In the genomic region with DNA sequence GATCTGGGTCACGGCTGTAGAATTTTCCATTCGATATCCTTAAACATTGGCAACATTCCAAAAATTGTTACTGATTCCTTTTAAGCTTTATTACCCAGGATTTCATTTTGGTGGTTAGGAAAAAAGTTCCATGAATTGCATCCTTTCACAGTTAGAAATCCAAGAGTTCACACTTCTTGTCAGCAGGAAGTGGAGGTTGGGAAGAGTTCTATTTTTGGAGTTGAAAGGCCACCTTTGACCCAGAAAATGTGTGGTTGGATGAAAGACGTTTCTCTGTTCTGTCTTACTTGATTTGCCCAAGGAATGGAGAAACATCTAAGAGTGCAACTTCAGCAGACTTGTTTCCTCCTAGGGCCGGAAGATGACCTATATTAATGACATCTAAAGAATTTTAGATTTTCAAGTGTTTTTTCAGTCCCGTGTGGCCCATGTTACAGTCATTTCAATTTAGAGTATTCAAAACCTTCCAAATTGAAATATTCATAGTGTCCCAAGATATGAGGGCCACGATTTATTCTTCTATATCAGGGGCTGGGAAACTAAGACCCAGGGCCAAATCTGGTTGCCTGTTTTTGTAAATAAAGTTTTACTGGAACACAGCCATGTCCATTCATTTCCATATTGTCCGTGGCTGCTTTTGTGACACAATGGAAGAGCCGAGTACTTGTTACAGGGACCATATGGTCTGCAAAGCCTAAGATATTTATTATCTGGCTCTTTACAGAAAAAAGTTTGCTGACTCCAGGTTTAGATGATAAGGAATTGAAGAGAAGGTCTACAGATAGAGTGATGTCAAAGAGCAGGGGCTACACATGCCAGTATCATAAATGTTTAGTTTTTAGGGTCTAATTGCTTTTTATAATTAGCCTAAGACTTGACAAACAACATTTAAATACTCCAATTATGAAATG, we compare ENCODE assay signal across 14 cellular contexts. TPM values are rescaled to one million over a fixed set of nuclear protein-coding genes. Genes with fewer than 3 reads are reported as not detected.
A peak's percentile ranks its signal among the peaks of the same experiment; 100 is the strongest.
DNase-seq lines count a peak whose midpoint lies in the region; ATAC-seq, FAIRE-seq and TF ChIP-seq lines count a peak whose summit lies in the region.
"Had no signal": no experiment of that assay in that cellular context is flagged by ENCODE, and none has a peak within 500 bp of the region (broad histone marks: within the 10 kb centered on the region; RNA-seq: fewer than 3 reads in every experiment).

No MANE protein-coding gene starts in this region.

- TF ChIP-seq CTCF in K562 (IDR thresholded peaks at IDR 0.05 in 2 of 3, conservative IDR thresholded peaks at IDR 0.05 in 1 of 3; ENCODE audit: insufficient read depth in 2 of 3, low read depth in 1 of 3, low read length in 3 of 3) (no peak), hepatocyte (IDR thresholded peaks at IDR 0.05; ENCODE audit: poor library complexity) (no peak)

- no peak overlapping the region for H3K9ac ChIP-seq in K562 (ENCODE audit: insufficient read depth in 1 of 2, low read depth in 2 of 2, low read length in 2 of 2)
- no peak overlapping the region for H3K9ac ChIP-seq in mesenchymal stem cell (ENCODE audit: low read length)

- BruUV-seq in K562 (replicated peaks; lab: Mats Ljungman, UMichigan) = no TSS peak

- H2BK5ac ChIP-seq in mesenchymal stem cell (ENCODE audit: low read depth, low read length, poor library complexity, severe bottlenecking) = no peak overlapping the region

- H3K27ac ChIP-seq in K562 (ENCODE audit: extremely low read depth, low read depth, low read length) = no peak overlapping the region
- peak overlapping the region; percentile 53 for H3K27ac ChIP-seq in mesenchymal stem cell (ENCODE audit: low read length, poor library complexity, severe bottlenecking)
- H3K27ac ChIP-seq in hepatocyte = no peak overlapping the region
- H3K27ac ChIP-seq: esophagus muscularis mucosa, ovary had no signal

- no peaks in the 10 kb centered on the region for H3K9me1 ChIP-seq in K562 (ENCODE audit: control insufficient read depth, insufficient read depth, low read length)

- no peak overlapping the region for H3K18ac ChIP-seq in mesenchymal stem cell (ENCODE audit: low read depth in 1 of 2, low read length in 2 of 2)

- H3K27me3 ChIP-seq in K562 (ENCODE audit: control insufficient read depth in 2 of 2, insufficient read depth in 2 of 2, low read length in 2 of 2) (no peaks in the 10 kb centered on the region), mesenchymal stem cell (ENCODE audit: control insufficient read depth in 1 of 2, insufficient read depth in 1 of 2, low read length in 2 of 2) (no peaks in the 10 kb centered on the region), hepatocyte (no peaks in the 10 kb centered on the region)
- H3K27me3 ChIP-seq: esophagus muscularis mucosa, ovary, upper lobe of left lung had no signal

- no peaks in the 10 kb centered on the region for H3K79me1 ChIP-seq in mesenchymal stem cell (replicated peaks; ENCODE audit: low read length, poor library complexity, severe bottlenecking)

- H3K79me2 ChIP-seq in K562 (ENCODE audit: control insufficient read depth, insufficient read depth, low read length) (no peaks in the 10 kb centered on the region), hepatocyte (no peaks in the 10 kb centered on the region)

- no peak overlapping the region for H3K14ac ChIP-seq in mesenchymal stem cell (ENCODE audit: low read length in 2 of 2)

- no peak overlapping the region for H3K4ac ChIP-seq in mesenchymal stem cell (ENCODE audit: low read depth in 1 of 2, low read length in 2 of 2)

- no peak overlapping the region for H3K23ac ChIP-seq in mesenchymal stem cell (ENCODE audit: low read length in 2 of 2)

- H3K4me1 ChIP-seq in K562 (replicated peaks in 1 of 2; ENCODE audit: control insufficient read depth in 2 of 2, insufficient read depth in 2 of 2, low read length in 2 of 2) (peaks cover 0 to 13% of the 10 kb centered on the region in 2 experiments; a peak in 2 of 5 replicates), mesenchymal stem cell (ENCODE audit: control insufficient read depth, insufficient read depth, low read depth, low read length) (no peaks in the 10 kb centered on the region), hepatocyte (ENCODE audit: insufficient read depth) (no peaks in the 10 kb centered on the region)
- H3K4me1 ChIP-seq: upper lobe of left lung had no signal

- peak; percentile 72 for FAIRE-seq in K562 (lab: Jason Lieb, UNC)

- ATAC-seq in K562 (no peak), left lobe of liver (no peak)
- ATAC-seq: activated naive CD4-positive, alpha-beta T cell treated with anti-CD3 and anti-CD28 coated beads, Interleukin-2, amount 50 U/mL, for 72 hours had no signal

- no peak overlapping the region for H2BK15ac ChIP-seq in mesenchymal stem cell (ENCODE audit: low read depth, poor library complexity, severe bottlenecking)

- H3K4me2 ChIP-seq in K562 (ENCODE audit: insufficient read depth, low read length) (no peak overlapping the region; the same call in 1 of the 2 replicates), mesenchymal stem cell (ENCODE audit: low read length, poor library complexity, severe bottlenecking) (peak overlapping the region; percentile 39), hepatocyte (no peak overlapping the region)

- H4K20me1 ChIP-seq in K562 (replicated peaks; ENCODE audit: control insufficient read depth, insufficient read depth, low read length) = no peaks in the 10 kb centered on the region
- no peaks in the 10 kb centered on the region for H4K20me1 ChIP-seq in hepatocyte (ENCODE audit: insufficient read depth, poor library complexity, severe bottlenecking)

- H3K9me3 ChIP-seq in K562 (replicated peaks; ENCODE audit: control insufficient read depth, insufficient read depth, low read depth, low read length) (no peaks in the 10 kb centered on the region), mesenchymal stem cell (ENCODE audit: control insufficient read depth, low read length) (no peaks in the 10 kb centered on the region), hepatocyte (ENCODE audit: low read depth) (no peaks in the 10 kb centered on the region)
- H3K9me3 ChIP-seq: esophagus muscularis mucosa, ovary, upper lobe of left lung had no signal

- no peaks in the 10 kb centered on the region for H3K9me2 ChIP-seq in hepatocyte (replicated peaks; ENCODE audit: insufficient read depth)

- peak; percentile 16; the same call in 1 of the 2 replicates for TF ChIP-seq EP300 in K562 (IDR thresholded peaks at IDR 0.05; ENCODE audit: low read length)

- 32% methylated on average over 8 of the region's 8 CpGs for WGBS in K562 (ENCODE audit: insufficient coverage, low coverage, missing lambda C conversion rate)
- WGBS in mesenchymal stem cell = 50% methylated on average over 3 of the region's 8 CpGs
- 74% methylated on average over 8 of the region's 8 CpGs for WGBS in hepatocyte (ENCODE audit: low lambda C conversion rate, missing lambda C conversion rate)

- TF ChIP-seq RAD21 in K562 (CRISPR knock-in tag; conservative IDR thresholded peaks at IDR 0.05 in 1 of 2, IDR thresholded peaks at IDR 0.05 in 1 of 2) = no peak

- peak; percentile 18 for DNase-seq in AG08395 (ENCODE audit: low spot score)
- DNase-seq in HT-29 (ENCODE audit: low spot score) = peak; percentile 21
- peak in 1 of 4 experiments; percentile 44 for DNase-seq in K562 (ENCODE audit: extremely low read depth in 1 of 4, low spot score in 3 of 4)
- peak; percentile 88 for DNase-seq in mesenchymal stem cell
- DNase-seq in hepatocyte (ENCODE audit: low spot score) = no peak
- no peak for DNase-seq in cortex of kidney (lab: John Stamatoyannopoulos, UW)
- DNase-seq in left lobe of liver (ENCODE audit: low spot score) = no peak
- no peak for DNase-seq in NCI-H1105 (lab: John Stamatoyannopoulos, UW)
- DNase-seq: AML-193, ovary, SHP77, upper lobe of left lung had no signal

- H2BK12ac ChIP-seq in mesenchymal stem cell (ENCODE audit: low read length in 2 of 2) = no peak overlapping the region

- intact Hi-C loops in K562 (cut with micrococcal nuclease) = no loop called here

- H2AFZ ChIP-seq in K562 (ENCODE audit: low read depth, low read length) = no peak overlapping the region
- no peak overlapping the region for H2AFZ ChIP-seq in mesenchymal stem cell (ENCODE audit: low read depth, low read length)
- no peak overlapping the region for H2AFZ ChIP-seq in hepatocyte

- CTCF ChIA-PET in K562 (lab: Yijun Ruan, JAX; ENCODE audit: low intra/inter-chr PET ratio) = no interaction called here

- in situ Hi-C loops in K562 (cut with MboI) = no loop called here

- H2AK5ac ChIP-seq in mesenchymal stem cell (ENCODE audit: low read length, severe bottlenecking) = no peak overlapping the region

- no peak overlapping the region for H2BK120ac ChIP-seq in mesenchymal stem cell (ENCODE audit: low read depth, low read length)

- POLR2A ChIA-PET in K562 (lab: Yijun Ruan, JAX) = interaction anchor here (0.5 kb wide), 1 partner anchor 175 kb away, joined by 3 read pairs; no protein-coding TSS in a partner anchor

- no peak overlapping the region for H4K91ac ChIP-seq in mesenchymal stem cell (ENCODE audit: low read length)

- H3K36me3 ChIP-seq in K562 (ENCODE audit: control insufficient read depth, insufficient read depth, low read length) (0 out of 3 replicates have a peak, but pooled peaks cover 2% of the 10 kb centered on the region), mesenchymal stem cell (ENCODE audit: control insufficient read depth in 1 of 2, insufficient read depth in 2 of 2, low read depth in 1 of 2, low read length in 2 of 2) (peaks cover 0 to 20% of the 10 kb centered on the region in 2 experiments), hepatocyte (replicated peaks; ENCODE audit: insufficient read depth, low read depth) (no peaks in the 10 kb centered on the region)
- H3K36me3 ChIP-seq: esophagus muscularis mucosa, ovary, upper lobe of left lung had no signal

- no peak overlapping the region for H3K4me3 ChIP-seq in K562
- no peak overlapping the region for H3K4me3 ChIP-seq in mesenchymal stem cell (ENCODE audit: insufficient read depth in 1 of 2, low read depth in 1 of 2, low read length in 2 of 2)
- no peak overlapping the region for H3K4me3 ChIP-seq in hepatocyte
- H3K4me3 ChIP-seq: esophagus muscularis mucosa, ovary, upper lobe of left lung had no signal

- no peak overlapping the region for H4K8ac ChIP-seq in mesenchymal stem cell (ENCODE audit: low read length)

- TF ChIP-seq POLR2A in K562 (conservative IDR thresholded peaks at IDR 0.05) = no peak

RNA-seq across cellular contexts. Expression of a gene that starts 50.2 kb away (rescaled TPM):
- 3.0 and 4.0 TPM in 2 replicates for total RNA-seq in HT-29 (2014; rRNA removed; shearing (Covaris generic))
- 4.2 and 6.9 TPM in 2 replicates for total RNA-seq in K562 (2011; cell fraction: chromatin; rRNA removed; ENCODE audit: low replicate concordance)
- total RNA-seq in K562 (2011; cell fraction: nucleolus; rRNA removed) = 5.5 and 5.9 TPM in 2 replicates
- total RNA-seq in K562 (2011; cell fraction: nucleoplasm; rRNA removed) = 3.9 and 4.9 TPM in 2 replicates
- total RNA-seq in K562 (2014; rRNA removed) = 2.5 and 3.1 TPM in 2 replicates
- 1.9 and 2.3 TPM in 2 replicates for total RNA-seq in K562 (2014; rRNA removed; fragmentation: Illumina TruSeq; extraction: Trizol)
- total RNA-seq in K562 (2015; rRNA removed; fragmentation: Illumina TruSeq; extraction: Trizol) = 2.6 and 3.1 TPM in 2 replicates
- 4.5 and 4.8 TPM in 2 replicates for total RNA-seq in K562 (2021)
- polyA plus RNA-seq in K562 (2011; rRNA removed) = 0.79 and 1.4 TPM in 2 replicates
- polyA plus RNA-seq in K562 (2011; cell fraction: cytosol; rRNA removed) = 0.66 and 1.7 TPM in 2 replicates
- 2.0 and 5.0 TPM in 2 replicates for polyA plus RNA-seq in K562 (2011; cell fraction: nucleus; rRNA removed)
- polyA plus RNA-seq in K562 (2012) = 1.1 and 2.1 TPM in 2 replicates
- 2.4 TPM in 2 replicates for polyA plus RNA-seq in K562 (2014; fragmentation: Illumina TruSeq; extraction: Trizol)
- under 1 TPM; 0.10 to 0.20 TPM for polyA plus RNA-seq in K562 (2014; fragmentation: Nextera tagmentation; extraction: Ambion mirVana)
- polyA plus RNA-seq in K562 (2014; rRNA removed) = 1.8 and 2.0 TPM in 2 replicates
- polyA minus RNA-seq in K562 (2011; rRNA and poly(A)+ RNA removed) = 0.72 and 1.6 TPM in 2 replicates
- 1.5 and 2.0 TPM in 2 replicates for polyA minus RNA-seq in K562 (2011; cell fraction: cytosol; rRNA and poly(A)+ RNA removed)
- polyA minus RNA-seq in K562 (2011; cell fraction: nucleus; rRNA and poly(A)+ RNA removed) = 2.3 and 3.9 TPM in 2 replicates
- polyA plus RNA-seq in mesenchymal stem cell (2013, experiment 1 of 2) = 0.81 TPM
- 0.99 TPM for polyA plus RNA-seq in mesenchymal stem cell (2013, experiment 2 of 2)
- total RNA-seq in hepatocyte = 1.1 and 1.3 TPM in 2 replicates
- polyA plus RNA-seq in hepatocyte = 0.80 and 1.0 TPM in 2 replicates
- 0.68 TPM for total RNA-seq in left lobe of liver

Comparison
In these comparisons a context has a peak if more than half of its experiments do, and no peak if none do; other contexts are left out.
1. DNase-seq: peak in AG08395 (single experiment), HT-29 (single experiment) and mesenchymal stem cell (single experiment); none in hepatocyte (single experiment), cortex of kidney (single experiment), left lobe of liver (single experiment) and NCI-H1105 (single experiment).